ENCODE assay signal across 1 cellular context in genomic region chr14:89563503-89563902, GRCh38.
TF ChIP-seq lines count a peak whose summit lies in the region.

No MANE protein-coding gene starts in this region.

TF ChIP-seq in H1, 55 proteins besides CTCF, POLR2A, EP300 and RAD21 (continued from another document):
- no peak for TF ChIP-seq KDM4A (IDR thresholded peaks at IDR 0.05; ENCODE audit: low read depth, low read length, severe bottlenecking)
- TF ChIP-seq BCL11A (IDR thresholded peaks at IDR 0.05; ENCODE audit: low read depth in 2 of 2, low read length in 2 of 2), result no peak
- no peak for TF ChIP-seq CHD7 (IDR thresholded peaks at IDR 0.05; ENCODE audit: insufficient replicate concordance, low read length)
- TF ChIP-seq E2F6 (IDR thresholded peaks at IDR 0.05), result no peak
